In genomic region chr2:96763511-96764252, GRCh38 we compare ENCODE assay signal across 8 cellular contexts. TPM values are rescaled to one million over a fixed set of nuclear protein-coding genes. Genes with fewer than 3 reads are reported as not detected.
DNase-seq lines count a peak whose midpoint lies in the region; ATAC-seq and FAIRE-seq lines count a peak whose summit lies in the region.

No MANE protein-coding gene starts in this region.

- peak overlapping the region; percentile 6 for H3K27ac Mint-ChIP-seq in activated naive CD4-positive, alpha-beta T cell treated with anti-CD3 and anti-CD28 coated beads, Interleukin-2, amount 10 ng/mL, durations not matched to agents 7 days and 5 days

- FAIRE-seq in small intestine (lab: Jason Lieb, UNC) = no peak

- H3K9me3 ChIP-seq in KOPT-K1 (ENCODE audit: insufficient read depth, low read length, poor library complexity, severe bottlenecking) (no peaks in the 10 kb centered on the region), iPS DF 6.9 (ENCODE audit: control insufficient read depth, insufficient read depth, low read length) (no peaks in the 10 kb centered on the region), small intestine (ENCODE audit: control insufficient read depth, low read depth) (no peaks in the 10 kb centered on the region)

- H3K4me1 Mint-ChIP-seq in activated naive CD4-positive, alpha-beta T cell treated with anti-CD3 and anti-CD28 coated beads, Interleukin-2, amount 10 ng/mL, durations not matched to agents 7 days and 5 days = peaks cover 63% of the 10 kb centered on the region

- H3K27me3 ChIP-seq in iPS DF 6.9 (ENCODE audit: control insufficient read depth, insufficient read depth, low read length) (no peaks in the 10 kb centered on the region), small intestine (ENCODE audit: control insufficient read depth in 2 of 2, insufficient read depth in 2 of 2, low read length in 2 of 2) (no peaks in the 10 kb centered on the region)

- no peaks in the 10 kb centered on the region for H3K27me3 Mint-ChIP-seq in activated naive CD4-positive, alpha-beta T cell treated with anti-CD3 and anti-CD28 coated beads, Interleukin-2, amount 10 ng/mL, durations not matched to agents 7 days and 5 days

- H3K36me3 ChIP-seq in KOPT-K1 (ENCODE audit: insufficient read depth, low read length) = no peaks in the 10 kb centered on the region
- no peaks in the 10 kb centered on the region for H3K36me3 ChIP-seq in iPS DF 6.9 (ENCODE audit: control insufficient read depth, insufficient read depth, low read length)
- no peaks in the 10 kb centered on the region for H3K36me3 ChIP-seq in small intestine (ENCODE audit: control insufficient read depth in 2 of 2, insufficient read depth in 2 of 2, low read length in 2 of 2)

- no peak for ATAC-seq in GM18868 (IDR thresholded peaks at IDR 0.05; ENCODE audit: unreplicated experiment)

- WGBS in iPS DF 6.9 (ENCODE audit: insufficient coverage, insufficient read length) = no CpG with 5 or more reads among the region's 7 CpGs
- WGBS in small intestine, 3 donors = 6 to 18% (median 17%) methylated on average over 7 of the region's 7 CpGs

- H3K4me1 ChIP-seq in iPS DF 6.9 (ENCODE audit: control insufficient read depth, insufficient read depth, low read length) (peaks cover 8% of the 10 kb centered on the region; the same call in 1 of the 2 replicates), small intestine (ENCODE audit: control insufficient read depth in 2 of 2, insufficient read depth in 1 of 2, low read depth in 1 of 2, low read length in 1 of 2) (peaks cover 0 to 6% of the 10 kb centered on the region in 2 donors)

- peak overlapping the region; percentile 29 for H3K27ac ChIP-seq in KOPT-K1 (ENCODE audit: low read depth, low read length, poor library complexity, severe bottlenecking)
- no peak overlapping the region for H3K27ac ChIP-seq in iPS DF 6.9 (ENCODE audit: low read length)
- H3K27ac ChIP-seq in small intestine (ENCODE audit: low read depth in 1 of 2, low read length in 1 of 2) = peak overlapping the region; percentile 56 to 67

- peak; percentile 68 for DNase-seq in NCI-H2107 treated with DMSO at 0.1 percent for 48 hours (lab: John Stamatoyannopoulos, UW; ENCODE audit: unreplicated experiment)
- no peak for DNase-seq in NCI-H2107 (lab: John Stamatoyannopoulos, UW)
- DNase-seq in activated naive CD4-positive, alpha-beta T cell treated with anti-CD3 and anti-CD28 coated beads, Interleukin-2, amount 10 ng/mL, durations not matched to agents 7 days and 5 days = peak; percentile 27
- no peak for DNase-seq in iPS DF 6.9 (ENCODE audit: low read depth, low spot score)
- peak; percentile 69 for DNase-seq in small intestine
- DNase-seq in H4 (ENCODE audit: low spot score) = no peak

- no peaks in the 10 kb centered on the region for H3K9me3 Mint-ChIP-seq in activated naive CD4-positive, alpha-beta T cell treated with anti-CD3 and anti-CD28 coated beads, Interleukin-2, amount 10 ng/mL, durations not matched to agents 7 days and 5 days

- H3K4me3 ChIP-seq in iPS DF 6.9 (ENCODE audit: low read length) (peak overlapping the region; percentile 12; the same call in 1 of the 2 replicates), small intestine (ENCODE audit: low read depth in 1 of 2, low read length in 2 of 2) (peak overlapping the region; percentile 42 to 71)

- CTCF ChIA-PET in activated naive CD4-positive, alpha-beta T cell treated with anti-CD3 and anti-CD28 coated beads, Interleukin-2, amount 10 ng/mL, durations not matched to agents 7 days and 5 days (lab: Charles Lee) = interaction anchor here (0.9 to 6.7 kb wide), 15 partner anchors 10 to 226 kb away, joined by 3 to 43 read pairs (median 3); partner anchors contain the start of genes ANKRD39 and CNNM3

- H3K36me3 Mint-ChIP-seq in activated naive CD4-positive, alpha-beta T cell treated with anti-CD3 and anti-CD28 coated beads, Interleukin-2, amount 10 ng/mL, durations not matched to agents 7 days and 5 days = peaks cover 3% of the 10 kb centered on the region

- peak overlapping the region; percentile 73 for H3K4me3 Mint-ChIP-seq in activated naive CD4-positive, alpha-beta T cell treated with anti-CD3 and anti-CD28 coated beads, Interleukin-2, amount 10 ng/mL, durations not matched to agents 7 days and 5 days

RNA-seq across cellular contexts. Expression of gene CNNM4, which starts 3.0 kb away (rescaled TPM):
- 10 to 100 TPM in 1 of 3 donors, 1 to 10 TPM in 2; 1.6 to 10.7 (median 2.9) TPM for polyA plus RNA-seq in small intestine
- 3.0 and 3.4 TPM in 2 replicates for total RNA-seq in H4 (2014; rRNA removed; shearing (Covaris generic))

RNA-seq across cellular contexts. Expression of gene LMAN2L, which starts 23.8 kb away (rescaled TPM):
- polyA plus RNA-seq in small intestine = 10 to 100 TPM in 1 of 3 donors, 1 to 10 TPM in 2; 3.5 to 12.6 (median 4.0) TPM
- total RNA-seq in H4 (2014; rRNA removed; shearing (Covaris generic)) = 35.5 and 38.2 TPM in 2 replicates

RNA-seq across cellular contexts. Expression of gene CNNM3, which starts 52.4 kb away (rescaled TPM):
- polyA plus RNA-seq in small intestine = 10 to 100 TPM in 1 of 3 donors, 1 to 10 TPM in 2; 5.7 to 15.8 (median 6.7) TPM
- total RNA-seq in H4 (2014; rRNA removed; shearing (Covaris generic)) = 3.4 and 3.5 TPM in 2 replicates

Comparison
In these comparisons a context has a peak if more than half of its experiments do, and no peak if none do; other contexts are left out.
1. DNase-seq: peak in NCI-H2107 treated with DMSO at 0.1 percent for 48 hours (single experiment), activated naive CD4-positive, alpha-beta T cell treated with anti-CD3 and anti-CD28 coated beads, Interleukin-2, amount 10 ng/mL, durations not matched to agents 7 days and 5 days (single experiment) and small intestine (single experiment); none in NCI-H2107 (single experiment), iPS DF 6.9 (single experiment) and H4 (single experiment).